Comparison of ENCODE assay signal across 8 cellular contexts in the genomic region with DNA sequence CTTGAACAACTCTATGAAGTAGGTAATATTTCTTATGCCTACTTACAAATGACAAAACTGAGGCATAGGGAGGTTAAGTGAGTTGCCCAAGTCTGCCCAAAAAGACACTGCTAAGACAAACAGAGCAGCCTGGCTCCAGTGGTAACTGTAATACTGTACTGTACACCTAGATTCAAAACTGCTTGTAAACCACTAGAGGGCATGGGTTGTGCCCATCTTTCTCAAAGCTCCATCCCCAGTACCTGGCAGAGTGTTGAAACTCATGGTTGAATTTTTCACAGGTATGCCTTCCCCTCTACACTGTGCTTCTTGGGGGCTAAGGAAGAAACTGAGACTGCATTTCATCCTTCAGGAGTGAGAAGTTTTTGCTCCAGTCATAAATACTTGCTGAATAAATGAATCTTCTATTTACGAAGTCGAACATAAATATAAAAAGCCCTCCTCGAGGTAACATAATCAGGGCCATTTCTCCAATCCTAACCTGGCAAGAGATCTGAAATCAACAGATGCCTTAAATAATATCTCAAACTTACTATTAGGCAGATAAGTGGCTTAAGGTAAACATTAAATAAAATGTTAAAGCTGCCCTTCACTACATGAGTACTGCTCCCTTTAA. TPM values are rescaled to one million over a fixed set of nuclear protein-coding genes. Genes with fewer than 3 reads are reported as not detected.
DNase-seq lines count a peak whose midpoint lies in the region; ATAC-seq and TF ChIP-seq lines count a peak whose summit lies in the region.

No MANE protein-coding gene starts in this region.

- ATAC-seq in Right ventricle myocardium inferior (peak; percentile 48), HG03432 (IDR thresholded peaks at IDR 0.05; ENCODE audit: unreplicated experiment) (peak; percentile 37)
- ATAC-seq in activated CD8-positive, alpha-beta memory T cell treated with anti-CD3 and anti-CD28 coated beads, Interleukin-2, amount 10 ng/mL, durations not matched to agents 7 days and 5 days = peak; percentile 35

- H3K4me3 Mint-ChIP-seq in activated CD8-positive, alpha-beta memory T cell treated with anti-CD3 and anti-CD28 coated beads, Interleukin-2, amount 10 ng/mL, durations not matched to agents 7 days and 5 days = peak overlapping the region; percentile 52
- H3K4me3 Mint-ChIP-seq in nephron progenitor cell = peak overlapping the region; percentile 98

- DNase-seq in Right ventricle myocardium inferior (ENCODE audit: missing footprints) (no peak), cardiac septum (ENCODE audit: low spot score) (no peak), NCI-H526 (lab: John Stamatoyannopoulos, UW) (peak; percentile 31 to 66), fibroblast of lung (ENCODE audit: low read depth in 2 of 2) (peak; percentile 52 to 58), nephron progenitor cell (peak; percentile 3), midbrain (lab: John Stamatoyannopoulos, UW) (no peak)
- peak; percentile 43 for DNase-seq in activated CD8-positive, alpha-beta memory T cell treated with anti-CD3 and anti-CD28 coated beads, Interleukin-2, amount 10 ng/mL, durations not matched to agents 7 days and 5 days

- intact Hi-C loops in Right ventricle myocardium inferior (cut with DNase I) = loop anchor here (1.0 to 10.0 kb wide), 3 partner anchors 61 to 302 kb away; a partner anchor contains a TSS
- intact Hi-C loops in cardiac septum (cut with DNase I) = loop anchor here (5.0 to 10.0 kb wide), 3 partner anchors 302 to 912 kb away; a partner anchor contains a TSS

- H3K27ac Mint-ChIP-seq in activated CD8-positive, alpha-beta memory T cell treated with anti-CD3 and anti-CD28 coated beads, Interleukin-2, amount 10 ng/mL, durations not matched to agents 7 days and 5 days = peak overlapping the region; percentile 12
- no peak overlapping the region for H3K27ac Mint-ChIP-seq in nephron progenitor cell

- no peaks in the 10 kb centered on the region for H3K9me3 Mint-ChIP-seq in activated CD8-positive, alpha-beta memory T cell treated with anti-CD3 and anti-CD28 coated beads, Interleukin-2, amount 10 ng/mL, durations not matched to agents 7 days and 5 days (ENCODE audit: low read depth)
- peaks cover 5% of the 10 kb centered on the region for H3K9me3 Mint-ChIP-seq in nephron progenitor cell

- no peak overlapping the region for H3K27ac ChIP-seq in fibroblast of lung (ENCODE audit: insufficient read depth, low read length)

- peaks cover 2% of the 10 kb centered on the region for H4K20me1 ChIP-seq in fibroblast of lung (ENCODE audit: control insufficient read depth, extremely low read depth, insufficient read depth, low read length)

- peaks cover 10% of the 10 kb centered on the region for H3K4me1 ChIP-seq in fibroblast of lung (ENCODE audit: control insufficient read depth, extremely low read depth, insufficient read depth, low read length)

- H3K4me2 ChIP-seq in fibroblast of lung (ENCODE audit: extremely low read depth, insufficient read depth, low read length) = peak overlapping the region; percentile 85

- H3K79me2 ChIP-seq in fibroblast of lung (ENCODE audit: control insufficient read depth, insufficient read depth, low read length) = peaks cover 67% of the 10 kb centered on the region

- H3K27me3 ChIP-seq in fibroblast of lung (ENCODE audit: control insufficient read depth, insufficient read depth, low read length) = no peaks in the 10 kb centered on the region

- TF ChIP-seq CTCF in fibroblast of lung (conservative IDR thresholded peaks at IDR 0.05 in 1 of 2, IDR thresholded peaks at IDR 0.05 in 1 of 2; ENCODE audit: low read depth in 1 of 2, low read length in 2 of 2) (peak; percentile 71 to 81), nephron progenitor cell (IDR thresholded peaks at IDR 0.05) (peak; percentile 48)

- no peaks in the 10 kb centered on the region for H3K9me3 ChIP-seq in fibroblast of lung (ENCODE audit: control insufficient read depth, insufficient read depth, low read depth, low read length)

- H3K9ac ChIP-seq in fibroblast of lung (ENCODE audit: insufficient read depth, low read length) = no peak overlapping the region

- H3K4me3 ChIP-seq in fibroblast of lung (replicated peaks in 1 of 4; ENCODE audit: control extremely low read depth in 1 of 4, insufficient read depth in 1 of 4, low read depth in 3 of 4, low read length in 4 of 4) = peak overlapping the region; percentile 67 to 91 (median 76)

- H2AFZ ChIP-seq in fibroblast of lung (ENCODE audit: low read length) = no peak overlapping the region

- peaks cover 14% of the 10 kb centered on the region for H3K36me3 Mint-ChIP-seq in activated CD8-positive, alpha-beta memory T cell treated with anti-CD3 and anti-CD28 coated beads, Interleukin-2, amount 10 ng/mL, durations not matched to agents 7 days and 5 days
- peaks cover 40% of the 10 kb centered on the region for H3K36me3 Mint-ChIP-seq in nephron progenitor cell (ENCODE audit: low read depth)

- H3K4me1 Mint-ChIP-seq in activated CD8-positive, alpha-beta memory T cell treated with anti-CD3 and anti-CD28 coated beads, Interleukin-2, amount 10 ng/mL, durations not matched to agents 7 days and 5 days = peaks cover 45% of the 10 kb centered on the region
- peaks cover 54% of the 10 kb centered on the region for H3K4me1 Mint-ChIP-seq in nephron progenitor cell

- no peaks in the 10 kb centered on the region for H3K27me3 Mint-ChIP-seq in activated CD8-positive, alpha-beta memory T cell treated with anti-CD3 and anti-CD28 coated beads, Interleukin-2, amount 10 ng/mL, durations not matched to agents 7 days and 5 days
- H3K27me3 Mint-ChIP-seq in nephron progenitor cell (ENCODE audit: low read depth, poor library complexity) = peaks cover 3% of the 10 kb centered on the region

- peaks cover 3% of the 10 kb centered on the region for H3K36me3 ChIP-seq in fibroblast of lung (ENCODE audit: control insufficient read depth, insufficient read depth, low read length)

- CTCF ChIA-PET in activated CD8-positive, alpha-beta memory T cell treated with anti-CD3 and anti-CD28 coated beads, Interleukin-2, amount 10 ng/mL, durations not matched to agents 7 days and 5 days (lab: Charles Lee) = interaction anchor here (0.7 to 1.3 kb wide), 7 partner anchors 9 to 99 kb away, joined by 3 to 4 read pairs (median 3); no protein-coding TSS in a partner anchor

RNA-seq across cellular contexts. Expression of a gene that starts 2.0 kb away (rescaled TPM):
- total RNA-seq in Right ventricle myocardium inferior (62.5 TPM), cardiac septum (83.1 TPM), fibroblast of lung (90.9 and 108 TPM in 2 replicates)
- total RNA-seq in activated CD8-positive, alpha-beta memory T cell treated with anti-CD3 and anti-CD28 coated beads, Interleukin-2, amount 10 ng/mL, durations not matched to agents 7 days and 5 days = 10 to 100 TPM; 28.4 to 30.3 TPM
- 83.5 and 92.6 TPM in 2 replicates for polyA plus RNA-seq in fibroblast of lung
- 57.9 and 59.3 TPM in 2 replicates for polyA plus RNA-seq in fibroblast of lung (2012)
- polyA minus RNA-seq in fibroblast of lung (ENCODE audit: low replicate concordance) = 90.4 and 187 TPM in 2 replicates

Comparison
In these comparisons a context has a peak if more than half of its experiments do, and no peak if none do; other contexts are left out.
1. DNase-seq: peak in NCI-H526 (2 of 2), activated CD8-positive, alpha-beta memory T cell treated with anti-CD3 and anti-CD28 coated beads, Interleukin-2, amount 10 ng/mL, durations not matched to agents 7 days and 5 days (single experiment), fibroblast of lung (2 of 2) and nephron progenitor cell (single experiment); none in Right ventricle myocardium inferior (single experiment), cardiac septum (single experiment) and midbrain (single experiment).
2. Peak in every context shown above with its lines, with median percentiles within 50 percentile points of each other: ATAC-seq.